Comparison of ENCODE assay signal across 15 cellular contexts in genomic region chr3:31692714-31693113, GRCh38.
A peak's percentile ranks its signal among the peaks of the same experiment; 100 is the strongest.
DNase-seq lines count a peak whose midpoint lies in the region; ATAC-seq and TF ChIP-seq lines count a peak whose summit lies in the region.
"Had no signal": no experiment of that assay in that cellular context is flagged by ENCODE, and none has a peak within 500 bp of the region (broad histone marks: within the 10 kb centered on the region; RNA-seq: fewer than 3 reads in every experiment).

No MANE protein-coding gene starts in this region.

- H3K4me1 ChIP-seq in HCT116 (ENCODE audit: control insufficient read depth in 1 of 2, insufficient read depth in 2 of 2, low read length in 2 of 2), result peaks cover 0 to 3% of the 10 kb centered on the region in 2 experiments; a peak in 1 of 4 replicates
- H3K4me1 ChIP-seq: vagina had no signal

- DNase-seq in activated naive CD4-positive, alpha-beta T cell treated with anti-CD3 and anti-CD28 coated beads for 36 hours, result peak; percentile 18
- DNase-seq in activated naive CD4-positive, alpha-beta T cell treated with anti-CD3 and anti-CD28 coated beads, Interleukin-2, amount 50 U/mL, for 72 hours (ENCODE audit: low spot score in 2 of 2), result no peak
- DNase-seq in HCT116 (ENCODE audit: low read depth, low spot score) (no peak), WERI-Rb-1 (no peak), mesothelial cell of epicardium (ENCODE audit: low spot score in 2 of 2, unreplicated experiment in 2 of 2) (no peak), nucleus accumbens (lab: John Stamatoyannopoulos, UW) (no peak), sciatic nerve (ENCODE audit: low spot score) (no peak), islet precursor cell (no peak)
- DNase-seq: activated naive CD4-positive, alpha-beta T cell treated with anti-CD3 and anti-CD28 coated beads, Interleukin-2, amount 10 ng/mL, durations not matched to agents 7 days and 5 days; EL; Kasumi-1; NCI-H446 had no signal

- no peak overlapping the region for H3K27ac ChIP-seq in HCT116 (ENCODE audit: low read depth, low read length)
- H3K27ac ChIP-seq in WERI-Rb-1, result no peak overlapping the region
- H3K27ac ChIP-seq: coronary artery, SK-N-MC, vagina had no signal

- TF ChIP-seq RAD21 in HCT116 (IDR thresholded peaks at IDR 0.05; ENCODE audit: low read depth), result peak; percentile 36

- H3K36me3 Mint-ChIP-seq in activated naive CD4-positive, alpha-beta T cell treated with anti-CD3 and anti-CD28 coated beads for 36 hours (ENCODE audit: low read depth), result no peaks in the 10 kb centered on the region
- peaks cover 15 to 26% of the 10 kb centered on the region in 2 donors for H3K36me3 Mint-ChIP-seq in activated naive CD4-positive, alpha-beta T cell treated with anti-CD3 and anti-CD28 coated beads, Interleukin-2, amount 50 U/mL, for 72 hours
- peaks cover 14% of the 10 kb centered on the region for H3K36me3 Mint-ChIP-seq in mesothelial cell of epicardium
- H3K36me3 Mint-ChIP-seq: activated naive CD4-positive, alpha-beta T cell treated with anti-CD3 and anti-CD28 coated beads, Interleukin-2, amount 10 ng/mL, durations not matched to agents 7 days and 5 days had no signal

- H3K9me3 ChIP-seq in HCT116 (ENCODE audit: control insufficient read depth in 1 of 2, insufficient read depth in 1 of 2, low read depth in 1 of 2, low read length in 2 of 2) (no peaks in the 10 kb centered on the region), WERI-Rb-1 (ENCODE audit: severe bottlenecking) (no peaks in the 10 kb centered on the region)
- H3K9me3 ChIP-seq: vagina had no signal

- CTCF ChIA-PET in activated naive CD4-positive, alpha-beta T cell treated with anti-CD3 and anti-CD28 coated beads for 36 hours (lab: Charles Lee), result interaction anchor here (0.7 to 1.4 kb wide), 3 partner anchors 9 to 14 kb away, joined by 3 read pairs; no protein-coding TSS in a partner anchor
- CTCF ChIA-PET in HCT116 (lab: Charles Lee), result no interaction called here

- no peaks in the 10 kb centered on the region for H3K79me2 ChIP-seq in HCT116 (ENCODE audit: insufficient read depth, low read length)

- TF ChIP-seq POLR2A in HCT116 (IDR thresholded peaks at IDR 0.05; ENCODE audit: borderline replicate concordance, extremely low read depth, insufficient read depth, insufficient read length), result no peak

- no peak overlapping the region for H3K4me3 Mint-ChIP-seq in activated naive CD4-positive, alpha-beta T cell treated with anti-CD3 and anti-CD28 coated beads for 36 hours
- no peak overlapping the region for H3K4me3 Mint-ChIP-seq in mesothelial cell of epicardium
- H3K4me3 Mint-ChIP-seq: activated naive CD4-positive, alpha-beta T cell treated with anti-CD3 and anti-CD28 coated beads, Interleukin-2, amount 10 ng/mL, durations not matched to agents 7 days and 5 days had no signal

- H3K4me1 Mint-ChIP-seq in activated naive CD4-positive, alpha-beta T cell treated with anti-CD3 and anti-CD28 coated beads for 36 hours (ENCODE audit: low read depth), result peaks cover 3% of the 10 kb centered on the region
- no peaks in the 10 kb centered on the region for H3K4me1 Mint-ChIP-seq in mesothelial cell of epicardium
- H3K4me1 Mint-ChIP-seq: activated naive CD4-positive, alpha-beta T cell treated with anti-CD3 and anti-CD28 coated beads, Interleukin-2, amount 10 ng/mL, durations not matched to agents 7 days and 5 days had no signal

- H3K9me2 ChIP-seq in HCT116 (ENCODE audit: insufficient read depth), result no peaks in the 10 kb centered on the region

- H3K36me3 ChIP-seq in HCT116 (ENCODE audit: control insufficient read depth in 1 of 2, insufficient read depth in 2 of 2, low read length in 2 of 2) (no peaks in the 10 kb centered on the region), WERI-Rb-1 (no peaks in the 10 kb centered on the region)
- H3K36me3 ChIP-seq: vagina had no signal

- H3K9ac ChIP-seq in HCT116 (ENCODE audit: low read length), result no peak overlapping the region

- H2AFZ ChIP-seq in HCT116 (ENCODE audit: low read depth, low read length, poor library complexity, severe bottlenecking), result no peak overlapping the region

- no peaks in the 10 kb centered on the region for H3K27me3 ChIP-seq in HCT116 (ENCODE audit: insufficient read depth, low read length)
- no peaks in the 10 kb centered on the region for H3K27me3 ChIP-seq in WERI-Rb-1 (ENCODE audit: insufficient read depth, low read depth, severe bottlenecking)
- H3K27me3 ChIP-seq: vagina had no signal

- intact Hi-C loops in activated naive CD4-positive, alpha-beta T cell treated with anti-CD3 and anti-CD28 coated beads for 36 hours (cut with micrococcal nuclease), result loop anchor here (10.0 kb wide), 1 partner anchor 328 kb away; no protein-coding TSS in a partner anchor
- intact Hi-C loops in HCT116 (cut with micrococcal nuclease) (no loop called here), sciatic nerve (cut with DNase I) (no loop called here)

- peaks cover 9% of the 10 kb centered on the region for H3K9me3 Mint-ChIP-seq in activated naive CD4-positive, alpha-beta T cell treated with anti-CD3 and anti-CD28 coated beads for 36 hours
- H3K9me3 Mint-ChIP-seq in activated naive CD4-positive, alpha-beta T cell treated with anti-CD3 and anti-CD28 coated beads, Interleukin-2, amount 50 U/mL, for 72 hours, result peaks cover 10 to 15% of the 10 kb centered on the region in 2 donors
- peaks cover 12% of the 10 kb centered on the region for H3K9me3 Mint-ChIP-seq in mesothelial cell of epicardium

- no TSS peak for BruUV-seq in HCT116 (replicated peaks; lab: Mats Ljungman, UMichigan)

- H4K20me1 ChIP-seq in HCT116 (ENCODE audit: insufficient read depth), result no peaks in the 10 kb centered on the region

- TF ChIP-seq CTCF in HCT116 (IDR thresholded peaks at IDR 0.05 in 2 of 3, conservative IDR thresholded peaks at IDR 0.05 in 1 of 3; ENCODE audit: borderline replicate concordance in 1 of 3, insufficient read depth in 1 of 3, low read depth in 2 of 3, low read length in 2 of 3), result peak in 1 of 3 experiments; percentile 22; a peak in 1 of 6 replicates
- TF ChIP-seq CTCF in WERI-Rb-1 (IDR thresholded peaks at IDR 0.05; ENCODE audit: low read depth, low read length), result peak; percentile 20; the same call in 1 of the 2 replicates
- no peak for TF ChIP-seq CTCF in mesothelial cell of epicardium (IDR thresholded peaks at IDR 0.05; ENCODE audit: unreplicated experiment)

- H3K27me3 Mint-ChIP-seq in activated naive CD4-positive, alpha-beta T cell treated with anti-CD3 and anti-CD28 coated beads for 36 hours (ENCODE audit: low read depth), result no peaks in the 10 kb centered on the region
- H3K27me3 Mint-ChIP-seq in mesothelial cell of epicardium (ENCODE audit: low read depth), result no peaks in the 10 kb centered on the region
- H3K27me3 Mint-ChIP-seq: activated naive CD4-positive, alpha-beta T cell treated with anti-CD3 and anti-CD28 coated beads, Interleukin-2, amount 10 ng/mL, durations not matched to agents 7 days and 5 days had no signal

- H3K4me2 ChIP-seq in HCT116 (ENCODE audit: low read length), result no peak overlapping the region

- POLR2A ChIA-PET in HCT116 (lab: Charles Lee), result no interaction called here

- no peak for ATAC-seq in activated naive CD4-positive, alpha-beta T cell treated with anti-CD3 and anti-CD28 coated beads, Interleukin-2, amount 50 U/mL, for 72 hours
- ATAC-seq in HCT116 (no peak), sciatic nerve (no peak)

- RAD21 ChIA-PET in HCT116 (lab: Charles Lee; ENCODE audit: low non-redundant PET in 1 of 2, low total read pairs in 2 of 2, uncharacterized antibody in 2 of 2, unreplicated experiment in 2 of 2), result no interaction called here

- no peak overlapping the region for H3K27ac Mint-ChIP-seq in activated naive CD4-positive, alpha-beta T cell treated with anti-CD3 and anti-CD28 coated beads for 36 hours
- no peak overlapping the region for H3K27ac Mint-ChIP-seq in activated naive CD4-positive, alpha-beta T cell treated with anti-CD3 and anti-CD28 coated beads, Interleukin-2, amount 50 U/mL, for 72 hours
- peak overlapping the region; percentile 68 for H3K27ac Mint-ChIP-seq in mesothelial cell of epicardium
- H3K27ac Mint-ChIP-seq: activated naive CD4-positive, alpha-beta T cell treated with anti-CD3 and anti-CD28 coated beads, Interleukin-2, amount 10 ng/mL, durations not matched to agents 7 days and 5 days had no signal

- H3K4me3 ChIP-seq in HCT116 (replicated peaks in 1 of 2; ENCODE audit: low read depth in 1 of 2, low read length in 2 of 2), result no peak overlapping the region
- no peak overlapping the region for H3K4me3 ChIP-seq in WERI-Rb-1 (ENCODE audit: low read depth, low read length)
- H3K4me3 ChIP-seq: coronary artery, SK-N-MC, vagina had no signal

TF ChIP-seq in HCT116, 20 proteins besides CTCF, POLR2A, EP300 and RAD21 (continues in another document):
- TF ChIP-seq EZH2 (IDR thresholded peaks at IDR 0.05), result no peak
- TF ChIP-seq, protein P1, sequence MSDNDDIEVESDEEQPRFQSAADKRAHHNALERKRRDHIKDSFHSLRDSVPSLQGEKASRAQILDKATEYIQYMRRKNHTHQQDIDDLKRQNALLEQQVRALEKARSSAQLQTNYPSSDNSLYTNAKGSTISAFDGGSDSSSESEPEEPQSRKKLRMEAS (IDR thresholded peaks at IDR 0.05), result no peak
- no peak for TF ChIP-seq ATF3 (IDR thresholded peaks at IDR 0.05)
- no peak for TF ChIP-seq FOSL1 (IDR thresholded peaks at IDR 0.05; ENCODE audit: low read depth)
- TF ChIP-seq JUND (IDR thresholded peaks at IDR 0.05), result no peak
